24 cellular contexts compared by ENCODE assay signal in genomic region chr3:170680593-170680992, GRCh38.
"Had no signal": no experiment of that assay in that cellular context is flagged by ENCODE, and none has a peak within 500 bp of the region (broad histone marks: within the 10 kb centered on the region; RNA-seq: fewer than 3 reads in every experiment).

No MANE protein-coding gene starts in this region.

- H3K27me3 ChIP-seq: hepatocyte, pancreas, spleen, suprapubic skin, tibial artery, upper lobe of right lung had no signal

- H3K27ac ChIP-seq: hepatocyte, left ventricle myocardium inferior, pancreas, prostate gland, skin epidermis, spleen, suprapubic skin, thoracic aorta, tibial artery, upper lobe of right lung had no signal

- H2AFZ ChIP-seq: hepatocyte had no signal

- H3K36me3 ChIP-seq: left ventricle myocardium inferior, pancreas, prostate gland, spleen, suprapubic skin, thoracic aorta, tibial artery, upper lobe of right lung had no signal

- ATAC-seq: mucosa of descending colon; naive thymus-derived CD4-positive, alpha-beta T cell; natural killer cell treated with Interleukin-12 subunit alpha and Interleukin-12 subunit beta and Interleukin-15 and Interleukin-18, amount 100 ng/mL, for 72 hours; pancreas; right cardiac atrium; sciatic nerve; stimulated activated effector memory CD8-positive, alpha-beta T cell treated with anti-CD3 and anti-CD28 coated beads, Interleukin-12 subunit alpha, Interleukin-12 subunit beta, amount 100 ng/mL, for 72 hours; upper lobe of right lung had no signal

- H3K4me1 ChIP-seq: left ventricle myocardium inferior, pancreas, prostate gland, spleen, suprapubic skin, tibial artery, upper lobe of right lung had no signal

- H3K4me2 ChIP-seq: hepatocyte had no signal

- H3K9me3 ChIP-seq: left ventricle myocardium inferior, mucosa of descending colon, pancreas, prostate gland, spleen, suprapubic skin, thoracic aorta, tibial artery, upper lobe of right lung had no signal

- H3K4me3 ChIP-seq: hepatocyte, left ventricle myocardium inferior, lung, mucosa of descending colon, pancreas, prostate gland, skin epidermis, spleen, suprapubic skin, thoracic aorta, tibial artery, upper lobe of right lung had no signal

- DNase-seq: islet precursor cell; left ventricle myocardium inferior; midbrain; mucosa of descending colon; naive thymus-derived CD4-positive, alpha-beta T cell; pancreas; posterior cingulate gyrus; retina; right cardiac atrium; spleen; stimulated activated CD4-positive, alpha-beta T cell treated with anti-CD3 and anti-CD28 coated beads, Interleukin-4, amount 100 ng/mL, for 24 hours; stimulated activated naive CD4-positive, alpha-beta T cell; tibial artery; trophoblast cell; upper lobe of right lung had no signal

- H3K79me2 ChIP-seq: hepatocyte had no signal
